8 cellular contexts compared by ENCODE assay signal in genomic region chr12:11822071-11822818, GRCh38.
A peak's percentile ranks its signal among the peaks of the same experiment; 100 is the strongest.
DNase-seq lines count a peak whose midpoint lies in the region; ATAC-seq, FAIRE-seq and TF ChIP-seq lines count a peak whose summit lies in the region.

No MANE protein-coding gene starts in this region.

- H2AFZ ChIP-seq in H1 (ENCODE audit: low read length), result no peak overlapping the region
- H2AFZ ChIP-seq in smooth muscle cell (ENCODE audit: low read depth), result no peak overlapping the region

- H3K14ac ChIP-seq in H1 (ENCODE audit: insufficient read length), result no peak overlapping the region

- TF ChIP-seq RAD21 in H1 (IDR thresholded peaks at IDR 0.05 in 1 of 2, conservative IDR thresholded peaks at IDR 0.05 in 1 of 2; ENCODE audit: low read depth in 2 of 2, low read length in 2 of 2), result no peak

- no peak overlapping the region for H4K8ac ChIP-seq in H1 (ENCODE audit: extremely low read depth, insufficient read depth, low read length)

- TF ChIP-seq POLR2A in H1 (IDR thresholded peaks at IDR 0.05; ENCODE audit: control extremely low read depth in 1 of 2, low read depth in 2 of 2, low read length in 2 of 2), result no peak

- H3K27ac ChIP-seq in H1 (ENCODE audit: low read depth, low read length), result no peak overlapping the region
- peak overlapping the region; percentile 91 for H3K27ac ChIP-seq in smooth muscle cell (ENCODE audit: low read depth)

- H3K27me3 ChIP-seq in H1 (replicated peaks in 1 of 4; ENCODE audit: control insufficient read depth in 3 of 4, extremely low read depth in 1 of 4, insufficient read depth in 3 of 4, low read length in 3 of 4), result no peaks in the 10 kb centered on the region
- no peaks in the 10 kb centered on the region for H3K27me3 ChIP-seq in smooth muscle cell (ENCODE audit: low read depth)

- H2AK5ac ChIP-seq in H1 (ENCODE audit: low read depth, low read length), result peak overlapping the region; percentile 92

- H4K91ac ChIP-seq in H1 (replicated peaks; ENCODE audit: insufficient read length, low read length), result no peak overlapping the region

- no peak overlapping the region; the same call in 1 of the 2 replicates for H2BK15ac ChIP-seq in H1 (ENCODE audit: low read length)

- no peak overlapping the region for H3K23ac ChIP-seq in H1 (ENCODE audit: insufficient read length)

- no peak overlapping the region for H4K5ac ChIP-seq in H1 (ENCODE audit: insufficient read length, low read depth, low read length)

- FAIRE-seq in H1 (lab: Jason Lieb, UNC), result no peak

- H2BK12ac ChIP-seq in H1 (ENCODE audit: low read depth, low read length), result no peak overlapping the region

- no peak overlapping the region for H3K4me2 ChIP-seq in H1 (ENCODE audit: insufficient read depth in 1 of 2, low read depth in 2 of 2, low read length in 2 of 2)
- peak overlapping the region; percentile 32 for H3K4me2 ChIP-seq in smooth muscle cell

- H2BK5ac ChIP-seq in H1 (ENCODE audit: low read depth, low read length), result peak overlapping the region; percentile 40

- POLR2A ChIA-PET in H1 (lab: Charles Lee; ENCODE audit: partially characterized antibody), result interaction anchor here (1.2 to 1.3 kb wide), 2 partner anchors 9 to 11 kb away, joined by 4 to 5 read pairs; no protein-coding TSS in a partner anchor

- peaks cover 14% of the 10 kb centered on the region for H3F3A ChIP-seq in smooth muscle cell (ENCODE audit: low read depth)

- no peaks in the 10 kb centered on the region for H3K36me3 ChIP-seq in H1 (ENCODE audit: control insufficient read depth in 2 of 4, insufficient read depth in 4 of 4, low read length in 3 of 4)
- peaks cover 2% of the 10 kb centered on the region for H3K36me3 ChIP-seq in smooth muscle cell (ENCODE audit: low read depth)

- H3K18ac ChIP-seq in H1 (ENCODE audit: extremely low read depth, low read length), result no peak overlapping the region

- CTCF ChIA-PET in H1 (lab: Charles Lee; ENCODE audit: partially characterized antibody), result interaction anchor here (0.7 to 1.6 kb wide), 3 partner anchors 10 to 123 kb away, joined by 3 to 4 read pairs (median 3); no protein-coding TSS in a partner anchor

- H3K9ac ChIP-seq in H1 (replicated peaks in 1 of 4; ENCODE audit: extremely low read depth in 1 of 4, low read depth in 3 of 4, low read length in 3 of 4) (no peak overlapping the region), smooth muscle cell (ENCODE audit: low read depth) (peak overlapping the region; percentile 76)

- peak; percentile 57 for ATAC-seq in HG03159 (IDR thresholded peaks at IDR 0.05; ENCODE audit: unreplicated experiment)
- ATAC-seq in activated CD4-positive, CD25-positive, alpha-beta regulatory T cell treated with anti-CD3 and anti-CD28 coated beads, Interleukin-2, amount 50 U/mL, for 24 hours, result peak; percentile 58 to 67

- 84% methylated on average over 15 of the region's 15 CpGs; no CpG with 5 or more reads in 1 of the 2 experiments for WGBS in H1 (ENCODE audit: extremely low coverage in 1 of 2, insufficient coverage in 1 of 2, insufficient read length in 1 of 2, insufficient replicate concordance in 2 of 2, low coverage in 1 of 2, low lambda C conversion rate in 2 of 2, missing lambda C conversion rate in 1 of 2), 2 experiments
- 76% methylated on average over 15 of the region's 15 CpGs for WGBS in smooth muscle cell (ENCODE audit: low lambda C conversion rate)

- no peaks in the 10 kb centered on the region for H3K9me3 ChIP-seq in H1 (ENCODE audit: insufficient read depth in 2 of 2, low read depth in 1 of 2, low read length in 1 of 2)
- H3K9me3 ChIP-seq in smooth muscle cell (replicated peaks; ENCODE audit: low read depth), result no peaks in the 10 kb centered on the region

- peak; percentile 39 for DNase-seq in GM13976 (ENCODE audit: low spot score)
- DNase-seq in H1 (ENCODE audit: low read depth in 1 of 2, low spot score in 2 of 2), result no peak
- DNase-seq in smooth muscle cell (lab: John Stamatoyannopoulos, UW; ENCODE audit: unreplicated experiment), result no peak
- no peak for DNase-seq in GM19240 (ENCODE audit: insufficient read length, low spot score)
- no peak for DNase-seq in H4 (ENCODE audit: low spot score)
- no peak for DNase-seq in NCI-H187 (lab: John Stamatoyannopoulos, UW)

- H2BK120ac ChIP-seq in H1 (replicated peaks; ENCODE audit: low read depth, low read length), result no peak overlapping the region

- no peak overlapping the region for H3K56ac ChIP-seq in H1 (replicated peaks; ENCODE audit: insufficient read length, low read depth, low read length)

- H4K20me1 ChIP-seq in H1 (replicated peaks in 1 of 2; ENCODE audit: control insufficient read depth in 1 of 2, insufficient read depth in 2 of 2, low read length in 2 of 2) (no peaks in the 10 kb centered on the region), smooth muscle cell (ENCODE audit: low read depth) (no peaks in the 10 kb centered on the region)

- H3K79me1 ChIP-seq in H1 (ENCODE audit: low read depth, low read length), result 0 out of 2 replicates have a peak, but pooled peaks cover 2% of the 10 kb centered on the region

- H3K79me2 ChIP-seq in H1 (ENCODE audit: control insufficient read depth in 1 of 2, insufficient read depth in 2 of 2, low read length in 2 of 2), result no peaks in the 10 kb centered on the region
- peaks cover 38% of the 10 kb centered on the region for H3K79me2 ChIP-seq in smooth muscle cell (ENCODE audit: low read depth)

- peaks cover 9 to 23% (median 12%) of the 10 kb centered on the region in 4 experiments for H3K4me1 ChIP-seq in H1 (replicated peaks in 1 of 4; ENCODE audit: control insufficient read depth in 3 of 4, insufficient read depth in 4 of 4, low read length in 3 of 4)
- H3K4me1 ChIP-seq in smooth muscle cell (ENCODE audit: low read depth), result peaks cover 40% of the 10 kb centered on the region

- H3K4ac ChIP-seq in H1 (replicated peaks; ENCODE audit: insufficient read length, low read depth, low read length), result no peak overlapping the region

- no peak overlapping the region for H3K4me3 ChIP-seq in H1 (ENCODE audit: extremely low read depth in 1 of 4, insufficient read depth in 2 of 4, low read depth in 3 of 4, low read length in 4 of 4)
- no peak overlapping the region for H3K4me3 ChIP-seq in smooth muscle cell

- TF ChIP-seq CTCF in GM13976 (IDR thresholded peaks at IDR 0.05; ENCODE audit: borderline replicate concordance, control extremely low read depth, extremely low read depth, insufficient read depth, missing control alignments) (no peak), H1 (IDR thresholded peaks at IDR 0.05; ENCODE audit: control extremely low read depth in 1 of 3, insufficient read depth in 1 of 3, low read depth in 1 of 3, low read length in 3 of 3) (no peak), smooth muscle cell (IDR thresholded peaks at IDR 0.05; ENCODE audit: borderline replicate concordance, insufficient read depth, poor library complexity, severe bottlenecking) (no peak)

- no peak overlapping the region for H2BK20ac ChIP-seq in H1 (ENCODE audit: low read length)

- no peak for TF ChIP-seq EP300 in H1 (IDR thresholded peaks at IDR 0.05; ENCODE audit: borderline replicate concordance in 1 of 2, low read depth in 2 of 2, low read length in 2 of 2)

- H3K23me2 ChIP-seq in H1 (ENCODE audit: low read depth, low read length), result no peaks in the 10 kb centered on the region

- in situ Hi-C loops in GM13976 (cut with MboI; ENCODE audit: low sequenced_read_pairs, unreplicated experiment), result no loop called here

TF ChIP-seq in H1, 55 proteins besides CTCF, POLR2A, EP300 and RAD21 (continues in another document):
- TF ChIP-seq CEBPB (IDR thresholded peaks at IDR 0.05; ENCODE audit: low read depth, low read length), result no peak
